10 cellular contexts compared by ENCODE assay signal in genomic region chr20:2713285-2713684, GRCh38. TPM values are rescaled to one million over a fixed set of nuclear protein-coding genes. Genes with fewer than 3 reads are reported as not detected.
DNase-seq lines count a peak whose midpoint lies in the region; ATAC-seq, FAIRE-seq and TF ChIP-seq lines count a peak whose summit lies in the region.
"Had no signal": no experiment of that assay in that cellular context is flagged by ENCODE, and none has a peak within 500 bp of the region (broad histone marks: within the 10 kb centered on the region; RNA-seq: fewer than 3 reads in every experiment).

No MANE protein-coding gene starts in this region.

- TF ChIP-seq CTCF in GM12873 (IDR thresholded peaks at IDR 0.05; ENCODE audit: insufficient read depth, low read depth, low read length, missing control alignments) (peak; percentile 54), OCI-LY3 (IDR thresholded peaks at IDR 0.05; ENCODE audit: low read depth, low read length) (peak; percentile 76), foreskin fibroblast (IDR thresholded peaks at IDR 0.05; ENCODE audit: low read depth, low read length) (peak; percentile 16)

- ATAC-seq in HG03039 (IDR thresholded peaks at IDR 0.05; ENCODE audit: unreplicated experiment): no peak

- DNase-seq in foreskin fibroblast (no peak), urothelium cell line (ENCODE audit: low spot score) (no peak), putamen (ENCODE audit: low spot score) (no peak), H4 (ENCODE audit: low spot score) (no peak)
- DNase-seq: activated CD4-positive, CD25-positive, alpha-beta regulatory T cell treated with anti-CD3 and anti-CD28 coated beads, Interleukin-2, amount 50 U/mL, for 72 hours; NCI-H2171 had no signal

- no peaks in the 10 kb centered on the region for H3K79me2 ChIP-seq in OCI-LY3 (ENCODE audit: low read length)

- H2AFZ ChIP-seq in OCI-LY3 (ENCODE audit: low read depth, low read length): no peak overlapping the region

- H3K4me2 ChIP-seq in BLaER1: peak overlapping the region; percentile 66
- peak overlapping the region; percentile 3; the same call in 1 of the 2 replicates for H3K4me2 ChIP-seq in OCI-LY3 (ENCODE audit: low read length)

- H3K9ac ChIP-seq in BLaER1 (no peak overlapping the region), OCI-LY3 (ENCODE audit: low read length) (no peak overlapping the region)

- H3K9me3 ChIP-seq in BLaER1: peaks cover 27% of the 10 kb centered on the region
- H3K9me3 ChIP-seq in OCI-LY3 (ENCODE audit: insufficient read depth, low read length): no peaks in the 10 kb centered on the region

- peaks cover 28% of the 10 kb centered on the region for H3K4me1 ChIP-seq in BLaER1
- no peaks in the 10 kb centered on the region for H3K4me1 ChIP-seq in OCI-LY3 (ENCODE audit: low read length)

- no peak for FAIRE-seq in urothelium cell line (lab: Jason Lieb, UNC)

- H3K27ac ChIP-seq in BLaER1: no peak overlapping the region
- no peak overlapping the region for H3K27ac ChIP-seq in OCI-LY3 (ENCODE audit: low read length)

- H3K27me3 ChIP-seq in BLaER1 (no peaks in the 10 kb centered on the region), OCI-LY3 (ENCODE audit: low read depth, low read length) (peaks cover 44% of the 10 kb centered on the region)

- H3K36me3 ChIP-seq in BLaER1 (no peaks in the 10 kb centered on the region), OCI-LY3 (replicated peaks; ENCODE audit: low read depth, low read length) (no peaks in the 10 kb centered on the region)

- H3K4me3 ChIP-seq in BLaER1: no peak overlapping the region
- H3K4me3 ChIP-seq in OCI-LY3 (ENCODE audit: low read length): no peak overlapping the region
- H3K4me3 ChIP-seq in foreskin fibroblast (ENCODE audit: low read depth in 1 of 2, low read length in 2 of 2): no peak overlapping the region

- H4K20me1 ChIP-seq in BLaER1: no peaks in the 10 kb centered on the region
- H4K20me1 ChIP-seq in OCI-LY3 (ENCODE audit: insufficient read depth, low read length): no peaks in the 10 kb centered on the region

RNA-seq across cellular contexts. Expression of gene EBF4, which starts 20.7 kb away (rescaled TPM):
- 4.1 and 4.8 TPM in 2 replicates for total RNA-seq in H4 (2014; rRNA removed; shearing (Covaris generic))

RNA-seq across cellular contexts. Expression of gene IDH3B, which starts 49.3 kb away (rescaled TPM):
- 117 and 138 TPM in 2 replicates for total RNA-seq in H4 (2014; rRNA removed; shearing (Covaris generic))

Comparison
In these comparisons a context has a peak if more than half of its experiments do, and no peak if none do; other contexts are left out.
1. CTCF ChIP-seq: peak in every context shown above with its lines; median percentile 76 in OCI-LY3; 54 in GM12873; 16 in foreskin fibroblast.